In genomic region chr3:169666079-169666436, GRCh38 we compare ENCODE assay signal across 2 cellular contexts.
TF ChIP-seq lines count a peak whose summit lies in the region.

No MANE protein-coding gene starts in this region.

TF ChIP-seq in SK-N-SH, 30 proteins besides CTCF, POLR2A, EP300 and RAD21 (continued from another document):
- TF ChIP-seq EZH2phosphoT487 (IDR thresholded peaks at IDR 0.05; ENCODE audit: borderline replicate concordance, low read depth): no peak
- no peak for TF ChIP-seq RCOR1 (IDR thresholded peaks at IDR 0.05; ENCODE audit: low read length)
- TF ChIP-seq IRF3 (IDR thresholded peaks at IDR 0.05; ENCODE audit: low read depth, low read length): no peak
- no peak for TF ChIP-seq YY1 (IDR thresholded peaks at IDR 0.05; ENCODE audit: low read depth)
- no peak for TF ChIP-seq GABPA (IDR thresholded peaks at IDR 0.05; ENCODE audit: low read depth)
- no peak for TF ChIP-seq CHD2 (IDR thresholded peaks at IDR 0.05; ENCODE audit: low read length, partially characterized antibody)

TF ChIP-seq in SK-N-SH treated with all-trans-retinoic acid at 6 μM for 48 hours, 23 proteins besides CTCF, POLR2A, EP300 and RAD21 (continued from another document):
- TF ChIP-seq TSHZ2 (CRISPR knock-in tag; IDR thresholded peaks at IDR 0.05) (no peak), PPARA (CRISPR knock-in tag; IDR thresholded peaks at IDR 0.05; ENCODE audit: borderline replicate concordance) (no peak), TOX (CRISPR knock-in tag; IDR thresholded peaks at IDR 0.05; ENCODE audit: borderline replicate concordance) (no peak), ZNF8 (CRISPR knock-in tag; IDR thresholded peaks at IDR 0.05) (no peak), ISL1 (CRISPR knock-in tag; IDR thresholded peaks at IDR 0.05) (no peak), CSDC2 (CRISPR knock-in tag; IDR thresholded peaks at IDR 0.05) (no peak), TCF4 (CRISPR knock-in tag; IDR thresholded peaks at IDR 0.05; ENCODE audit: borderline replicate concordance) (no peak), ESRRG (CRISPR knock-in tag; IDR thresholded peaks at IDR 0.05) (no peak), SNAI2 (CRISPR knock-in tag; IDR thresholded peaks at IDR 0.05) (no peak), GLIS3 (CRISPR knock-in tag; IDR thresholded peaks at IDR 0.05) (no peak), ZNF70 (CRISPR knock-in tag; IDR thresholded peaks at IDR 0.05) (no peak), ZC3H10 (CRISPR knock-in tag; IDR thresholded peaks at IDR 0.05) (no peak), RARB (CRISPR knock-in tag; IDR thresholded peaks at IDR 0.05) (no peak)
- TF ChIP-seq, protein P1, sequence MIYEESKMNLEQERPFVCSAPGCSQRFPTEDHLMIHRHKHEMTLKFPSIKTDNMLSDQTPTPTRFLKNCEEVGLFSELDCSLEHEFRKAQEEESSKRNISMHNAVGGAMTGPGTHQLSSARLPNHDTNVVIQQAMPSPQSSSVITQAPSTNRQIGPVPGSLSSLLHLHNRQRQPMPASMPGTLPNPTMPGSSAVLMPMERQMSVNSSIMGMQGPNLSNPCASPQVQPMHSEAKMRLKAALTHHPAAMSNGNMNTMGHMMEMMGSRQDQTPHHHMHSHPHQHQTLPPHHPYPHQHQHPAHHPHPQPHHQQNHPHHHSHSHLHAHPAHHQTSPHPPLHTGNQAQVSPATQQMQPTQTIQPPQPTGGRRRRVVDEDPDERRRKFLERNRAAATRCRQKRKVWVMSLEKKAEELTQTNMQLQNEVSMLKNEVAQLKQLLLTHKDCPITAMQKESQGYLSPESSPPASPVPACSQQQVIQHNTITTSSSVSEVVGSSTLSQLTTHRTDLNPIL (CRISPR knock-in tag; IDR thresholded peaks at IDR 0.05; ENCODE audit: low read depth): no peak
